19 cellular contexts compared by ENCODE assay signal in genomic region chr2:223501604-223502003, GRCh38.
DNase-seq lines count a peak whose midpoint lies in the region; ATAC-seq, FAIRE-seq and TF ChIP-seq lines count a peak whose summit lies in the region.
"Had no signal": no experiment of that assay in that cellular context is flagged by ENCODE, and none has a peak within 500 bp of the region (broad histone marks: within the 10 kb centered on the region; RNA-seq: fewer than 3 reads in every experiment).

No MANE protein-coding gene starts in this region.

- no peaks in the 10 kb centered on the region for H3K27me3 ChIP-seq in bronchial epithelial cell (ENCODE audit: control insufficient read depth, insufficient read depth, low read length)

- FAIRE-seq in bronchial epithelial cell (lab: Jason Lieb, UNC): no peak

- TF ChIP-seq CTCF in bronchial epithelial cell (IDR thresholded peaks at IDR 0.05; ENCODE audit: insufficient read depth, low read length, severe bottlenecking): no peak

- ATAC-seq in GM19351 (IDR thresholded peaks at IDR 0.05; ENCODE audit: unreplicated experiment): no peak

- DNase-seq in NCI-H345 (lab: John Stamatoyannopoulos, UW) (peak; percentile 14), NCI-H345 treated with DMSO at 0.1 percent for 48 hours (lab: John Stamatoyannopoulos, UW; ENCODE audit: unreplicated experiment) (no peak), NCI-H2196 (lab: John Stamatoyannopoulos, UW; ENCODE audit: unreplicated experiment) (peak; percentile 51), bronchial epithelial cell (ENCODE audit: low read depth) (peak; percentile 17), kidney tubule cell (ENCODE audit: low spot score) (peak; percentile 82), GDM1 (lab: John Stamatoyannopoulos, UW) (no peak), NCI-H1694 (lab: John Stamatoyannopoulos, UW) (no peak)
- DNase-seq: CD4-positive, alpha-beta memory T cell; EL; GOT3; HFFc6; KBM-7; NCI-H1092; NCI-H2171 treated with DMSO at 0.1 percent for 48 hours; NCI-H524 treated with DMSO at 0.1 percent for 48 hours; PC-9; SHP77; T-helper 2 cell had no signal

- no peak overlapping the region for H3K4me3 ChIP-seq in bronchial epithelial cell (ENCODE audit: low read depth, low read length)
- H3K4me3 ChIP-seq: PC-9 had no signal

- no peaks in the 10 kb centered on the region for H3K36me3 ChIP-seq in bronchial epithelial cell (ENCODE audit: control insufficient read depth, insufficient read depth, low read length)

Comparison
In these comparisons a context has a peak if more than half of its experiments do, and no peak if none do; other contexts are left out.
1. DNase-seq: peak in NCI-H345 (single experiment), NCI-H2196 (single experiment), bronchial epithelial cell (single experiment) and kidney tubule cell (single experiment); none in NCI-H345 treated with DMSO at 0.1 percent for 48 hours (single experiment), GDM1 (single experiment) and NCI-H1694 (single experiment).